In genomic region chr9:41852055-41852740, GRCh38 we compare ENCODE assay signal across 6 cellular contexts.
DNase-seq lines count a peak whose midpoint lies in the region; ATAC-seq and TF ChIP-seq lines count a peak whose summit lies in the region.
"Not testable (repeated sequence)": the region's sequence is repeated elsewhere in the genome, so short reads cannot be mapped to it uniquely, and the experiment has no call there.

No MANE protein-coding gene starts in this region.

- H3K9me3 ChIP-seq in lung (ENCODE audit: control insufficient read depth in 2 of 2, insufficient read depth in 1 of 2, low read length in 1 of 2) = not testable (repeated sequence)

- TF ChIP-seq CTCF in foreskin keratinocyte (conservative IDR thresholded peaks at IDR 0.05); lung (IDR thresholded peaks at IDR 0.05; ENCODE audit: control extremely low read depth, extremely low read depth): not testable (repeated sequence)

- not testable (repeated sequence) for H3K4me3 ChIP-seq in lung

- ATAC-seq in GM18870 (IDR thresholded peaks at IDR 0.05; ENCODE audit: unreplicated experiment) (peak; percentile 53), HG03060 (IDR thresholded peaks at IDR 0.05; ENCODE audit: low read depth, unreplicated experiment) (peak; percentile 60), HG03558 (IDR thresholded peaks at IDR 0.05; ENCODE audit: extremely low read depth, unreplicated experiment) (peak; percentile 39), foreskin keratinocyte (peak; percentile 99), lung (ENCODE audit: insufficient read depth, low FRiP score) (peak; percentile 73)
- peak; percentile 49 to 70 for ATAC-seq in activated CD4-positive, CD25-positive, alpha-beta regulatory T cell treated with anti-CD3 and anti-CD28 coated beads, Interleukin-2, amount 50 U/mL, for 24 hours

- H3K27me3 ChIP-seq in foreskin keratinocyte; lung (ENCODE audit: control insufficient read depth, insufficient read depth): not testable (repeated sequence)

- H3K27ac ChIP-seq in foreskin keratinocyte; lung (ENCODE audit: low read depth in 1 of 2, low read length in 1 of 2): not testable (repeated sequence)

- H3K4me1 ChIP-seq in foreskin keratinocyte; lung (ENCODE audit: control insufficient read depth in 2 of 2, insufficient read depth in 2 of 2, low read length in 2 of 2): not testable (repeated sequence)

- no CpG with 5 or more reads among the region's 7 CpGs for WGBS in lung, 2 donors

- DNase-seq in foreskin keratinocyte; lung (ENCODE audit: low spot score): not testable (repeated sequence)

- H3K36me3 ChIP-seq in lung (ENCODE audit: control insufficient read depth in 2 of 2, insufficient read depth in 2 of 2, low read length in 2 of 2) = not testable (repeated sequence)

Comparison
In these comparisons a context has a peak if more than half of its experiments do, and no peak if none do; other contexts are left out.
1. ATAC-seq: peak in every context shown above with its lines; median percentile 99 in foreskin keratinocyte; 73 in lung; 60 in HG03060; 60 in activated CD4-positive, CD25-positive, alpha-beta regulatory T cell treated with anti-CD3 and anti-CD28 coated beads, Interleukin-2, amount 50 U/mL, for 24 hours; 53 in GM18870; 39 in HG03558.